In the genomic region with DNA sequence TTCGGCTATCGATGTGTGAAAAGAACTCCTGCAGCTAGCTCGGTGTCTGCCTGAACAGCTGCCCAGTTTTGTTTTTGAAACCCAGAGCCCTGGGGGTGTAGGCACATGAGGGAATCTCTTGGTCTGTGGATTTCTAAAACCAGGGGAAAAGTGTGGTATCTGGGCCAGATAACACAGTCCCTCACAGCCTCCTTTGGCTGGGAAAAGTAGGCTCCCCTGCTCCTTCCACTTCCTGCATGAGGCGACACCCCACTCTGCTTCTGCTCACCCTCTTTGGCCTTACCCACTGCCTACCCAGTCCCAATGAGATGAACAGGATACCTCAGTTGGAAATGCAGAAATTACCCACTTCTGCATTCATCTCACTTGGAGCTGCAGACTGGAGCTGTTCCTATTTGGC, we compare ENCODE assay signal across 2 cellular contexts.
TF ChIP-seq lines count a peak whose summit lies in the region.

No MANE protein-coding gene starts in this region.

TF ChIP-seq in HepG2, 621 proteins besides CTCF, POLR2A, EP300 and RAD21:
- no peak for TF ChIP-seq JUND (CRISPR knock-in tag; IDR thresholded peaks at IDR 0.05)
- no peak for TF ChIP-seq AHR (CRISPR knock-in tag; IDR thresholded peaks at IDR 0.05)
- TF ChIP-seq NKX3-1 (CRISPR knock-in tag; IDR thresholded peaks at IDR 0.05): no peak
- TF ChIP-seq TCF7 (IDR thresholded peaks at IDR 0.05; ENCODE audit: low read depth): no peak
- no peak for TF ChIP-seq MTF1 (CRISPR knock-in tag; IDR thresholded peaks at IDR 0.05)
- TF ChIP-seq, protein P1, sequence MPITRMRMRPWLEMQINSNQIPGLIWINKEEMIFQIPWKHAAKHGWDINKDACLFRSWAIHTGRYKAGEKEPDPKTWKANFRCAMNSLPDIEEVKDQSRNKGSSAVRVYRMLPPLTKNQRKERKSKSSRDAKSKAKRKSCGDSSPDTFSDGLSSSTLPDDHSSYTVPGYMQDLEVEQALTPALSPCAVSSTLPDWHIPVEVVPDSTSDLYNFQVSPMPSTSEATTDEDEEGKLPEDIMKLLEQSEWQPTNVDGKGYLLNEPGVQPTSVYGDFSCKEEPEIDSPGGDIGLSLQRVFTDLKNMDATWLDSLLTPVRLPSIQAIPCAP (CRISPR knock-in tag; IDR thresholded peaks at IDR 0.05; ENCODE audit: low read depth): no peak
- no peak for TF ChIP-seq CC2D1A (CRISPR knock-in tag; IDR thresholded peaks at IDR 0.05)
- TF ChIP-seq, protein P2, sequence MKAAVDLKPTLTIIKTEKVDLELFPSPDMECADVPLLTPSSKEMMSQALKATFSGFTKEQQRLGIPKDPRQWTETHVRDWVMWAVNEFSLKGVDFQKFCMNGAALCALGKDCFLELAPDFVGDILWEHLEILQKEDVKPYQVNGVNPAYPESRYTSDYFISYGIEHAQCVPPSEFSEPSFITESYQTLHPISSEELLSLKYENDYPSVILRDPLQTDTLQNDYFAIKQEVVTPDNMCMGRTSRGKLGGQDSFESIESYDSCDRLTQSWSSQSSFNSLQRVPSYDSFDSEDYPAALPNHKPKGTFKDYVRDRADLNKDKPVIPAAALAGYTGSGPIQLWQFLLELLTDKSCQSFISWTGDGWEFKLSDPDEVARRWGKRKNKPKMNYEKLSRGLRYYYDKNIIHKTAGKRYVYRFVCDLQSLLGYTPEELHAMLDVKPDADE (CRISPR knock-in tag; IDR thresholded peaks at IDR 0.05): no peak
- TF ChIP-seq, protein P3, sequence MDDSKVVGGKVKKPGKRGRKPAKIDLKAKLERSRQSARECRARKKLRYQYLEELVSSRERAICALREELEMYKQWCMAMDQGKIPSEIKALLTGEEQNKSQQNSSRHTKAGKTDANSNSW (CRISPR knock-in tag; IDR thresholded peaks at IDR 0.05; ENCODE audit: borderline replicate concordance): no peak
- no peak for TF ChIP-seq ZNF773 (CRISPR knock-in tag; IDR thresholded peaks at IDR 0.05; ENCODE audit: borderline replicate concordance)
- TF ChIP-seq, protein P4, sequence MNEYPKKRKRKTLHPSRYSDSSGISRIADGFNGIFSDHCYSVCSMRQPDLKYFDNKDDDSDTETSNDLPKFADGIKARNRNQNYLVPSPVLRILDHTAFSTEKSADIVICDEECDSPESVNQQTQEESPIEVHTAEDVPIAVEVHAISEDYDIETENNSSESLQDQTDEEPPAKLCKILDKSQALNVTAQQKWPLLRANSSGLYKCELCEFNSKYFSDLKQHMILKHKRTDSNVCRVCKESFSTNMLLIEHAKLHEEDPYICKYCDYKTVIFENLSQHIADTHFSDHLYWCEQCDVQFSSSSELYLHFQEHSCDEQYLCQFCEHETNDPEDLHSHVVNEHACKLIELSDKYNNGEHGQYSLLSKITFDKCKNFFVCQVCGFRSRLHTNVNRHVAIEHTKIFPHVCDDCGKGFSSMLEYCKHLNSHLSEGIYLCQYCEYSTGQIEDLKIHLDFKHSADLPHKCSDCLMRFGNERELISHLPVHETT (CRISPR knock-in tag; conservative IDR thresholded peaks at IDR 0.05): no peak
- TF ChIP-seq NAIF1 (CRISPR knock-in tag; IDR thresholded peaks at IDR 0.05; ENCODE audit: borderline replicate concordance): no peak
- TF ChIP-seq ZSCAN9 (CRISPR knock-in tag; IDR thresholded peaks at IDR 0.05; ENCODE audit: borderline replicate concordance): no peak
- TF ChIP-seq, protein P5, sequence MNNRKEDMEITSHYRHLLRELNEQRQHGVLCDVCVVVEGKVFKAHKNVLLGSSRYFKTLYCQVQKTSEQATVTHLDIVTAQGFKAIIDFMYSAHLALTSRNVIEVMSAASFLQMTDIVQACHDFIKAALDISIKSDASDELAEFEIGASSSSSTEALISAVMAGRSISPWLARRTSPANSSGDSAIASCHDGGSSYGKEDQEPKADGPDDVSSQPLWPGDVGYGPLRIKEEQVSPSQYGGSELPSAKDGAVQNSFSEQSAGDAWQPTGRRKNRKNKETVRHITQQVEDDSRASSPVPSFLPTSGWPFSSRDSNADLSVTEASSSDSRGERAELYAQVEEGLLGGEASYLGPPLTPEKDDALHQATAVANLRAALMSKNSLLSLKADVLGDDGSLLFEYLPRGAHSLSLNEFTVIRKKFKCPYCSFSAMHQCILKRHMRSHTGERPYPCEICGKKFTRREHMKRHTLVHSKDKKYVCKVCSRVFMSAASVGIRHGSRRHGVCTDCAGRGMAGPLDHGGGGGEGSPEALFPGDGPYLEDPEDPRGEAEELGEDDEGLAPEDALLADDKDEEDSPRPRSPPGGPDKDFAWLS (CRISPR knock-in tag; IDR thresholded peaks at IDR 0.05; ENCODE audit: borderline replicate concordance): no peak
- TF ChIP-seq TOPORS (CRISPR knock-in tag; IDR thresholded peaks at IDR 0.05): no peak
- TF ChIP-seq ZNF207 (IDR thresholded peaks at IDR 0.05; ENCODE audit: borderline replicate concordance): no peak
- TF ChIP-seq ZNF607 (CRISPR knock-in tag; IDR thresholded peaks at IDR 0.05; ENCODE audit: borderline replicate concordance): no peak
- TF ChIP-seq, protein P6, sequence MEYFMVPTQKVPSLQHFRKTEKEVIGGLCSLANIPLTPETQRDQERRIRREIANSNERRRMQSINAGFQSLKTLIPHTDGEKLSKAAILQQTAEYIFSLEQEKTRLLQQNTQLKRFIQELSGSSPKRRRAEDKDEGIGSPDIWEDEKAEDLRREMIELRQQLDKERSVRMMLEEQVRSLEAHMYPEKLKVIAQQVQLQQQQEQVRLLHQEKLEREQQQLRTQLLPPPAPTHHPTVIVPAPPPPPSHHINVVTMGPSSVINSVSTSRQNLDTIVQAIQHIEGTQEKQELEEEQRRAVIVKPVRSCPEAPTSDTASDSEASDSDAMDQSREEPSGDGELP (IDR thresholded peaks at IDR 0.05; ENCODE audit: borderline replicate concordance, low read depth): no peak

TF ChIP-seq in GM12891, 5 proteins besides CTCF, POLR2A, EP300 and RAD21:
- TF ChIP-seq PAX5 (IDR thresholded peaks at IDR 0.05; ENCODE audit: insufficient read depth, low read length, severe bottlenecking) (no peak), TAF1 (IDR thresholded peaks at IDR 0.05; ENCODE audit: low read depth, low read length) (no peak), SPI1 (IDR thresholded peaks at IDR 0.05; ENCODE audit: low read depth, low read length) (no peak), POLR2AphosphoS5 (IDR thresholded peaks at IDR 0.05; ENCODE audit: low read depth, low read length) (no peak), POU2F2 (IDR thresholded peaks at IDR 0.05; ENCODE audit: low read depth, low read length) (no peak)
TF ChIP-seq in GM12891: peak in this region for 0.
